ENCODE assay signal across 8 cellular contexts in genomic region chr6:125312950-125313349, GRCh38.
"Had no signal": no experiment of that assay in that cellular context is flagged by ENCODE, and none has a peak within 500 bp of the region (broad histone marks: within the 10 kb centered on the region; RNA-seq: fewer than 3 reads in every experiment).

No MANE protein-coding gene starts in this region.

- ATAC-seq: HCT116 had no signal

- H3K4me1 ChIP-seq: HAP-1 had no signal

- H3K9me3 Mint-ChIP-seq: IgD-negative memory B cell had no signal

- DNase-seq: GM23248, GOT3, H7, KBM-7 had no signal

- H3K9me3 ChIP-seq: HAP-1 had no signal

- H3K27ac Mint-ChIP-seq: IgD-negative memory B cell had no signal

- H3K9ac ChIP-seq: GM23248 had no signal

- H3K36me3 Mint-ChIP-seq: IgD-negative memory B cell had no signal

- H2AFZ ChIP-seq: GM23248 had no signal

- H3K4me3 Mint-ChIP-seq: IgD-negative memory B cell had no signal

- H3K4me3 ChIP-seq: GM23248, HAP-1 had no signal

- H3K27ac ChIP-seq: GM23248 had no signal

- H3K36me3 ChIP-seq: HAP-1 had no signal

- FAIRE-seq: HTR-8/SVneo had no signal
